In genomic region chr11:63516109-63516508, GRCh38 we compare ENCODE assay signal across 38 cellular contexts. TPM values are rescaled to one million over a fixed set of nuclear protein-coding genes. Genes with fewer than 3 reads are reported as not detected.
"Had no signal": no experiment of that assay in that cellular context is flagged by ENCODE, and none has a peak within 500 bp of the region (broad histone marks: within the 10 kb centered on the region; RNA-seq: fewer than 3 reads in every experiment).

No MANE protein-coding gene starts in this region.

- H3K4me3 Mint-ChIP-seq: activated CD4-positive, alpha-beta memory T cell treated with anti-CD3 and anti-CD28 coated beads for 36 hours; activated CD4-positive, alpha-beta T cell treated with anti-CD3 and anti-CD28 coated beads for 36 hours; activated CD4-positive, alpha-beta T cell treated with anti-CD3 and anti-CD28 coated beads, Interleukin-2, amount 10 ng/mL, durations not matched to agents 24 days and 14 days; activated CD8-positive, alpha-beta memory T cell treated with anti-CD3 and anti-CD28 coated beads, Interleukin-2, amount 10 ng/mL, durations not matched to agents 7 days and 5 days; activated CD8-positive, alpha-beta T cell treated with anti-CD3 and anti-CD28 coated beads, Interleukin-2, amount 10 ng/mL, durations not matched to agents 7 days and 5 days; activated naive CD4-positive, alpha-beta T cell treated with anti-CD3 and anti-CD28 coated beads for 36 hours; activated naive CD4-positive, alpha-beta T cell treated with anti-CD3 and anti-CD28 coated beads, Interleukin-2, amount 50 U/mL, for 24 hours; activated naive CD8-positive, alpha-beta T cell treated with anti-CD3 and anti-CD28 coated beads for 36 hours; activated naive CD8-positive, alpha-beta T cell treated with anti-CD3 and anti-CD28 coated beads, Interleukin-2, amount 50 U/mL, for 24 hours; activated T-helper 1 cell treated with anti-CD3 and anti-CD28 coated beads, Interleukin-12 subunit alpha, Interleukin-12 subunit beta, Interleukin-2, Interleukin-4 antibody, amounts not matched to agents 30 ng/mL and 10 ng/mL and 1 ng/mL, durations not matched to agents 14 hours and 24 hours and 36 hours; brain; dendritic cell treated with granulocyte-macrophage colony-stimulating factor and Interleukin-4, amounts not matched to agents 40 ng/mL and 50 ng/mL, for 4 days; effector memory CD8-positive, alpha-beta T cell had no signal

- H3K9me3 Mint-ChIP-seq: activated CD4-positive, alpha-beta memory T cell treated with anti-CD3 and anti-CD28 coated beads for 36 hours; activated CD4-positive, alpha-beta T cell treated with anti-CD3 and anti-CD28 coated beads, Interleukin-2, amount 10 ng/mL, durations not matched to agents 24 days and 14 days; activated naive CD4-positive, alpha-beta T cell treated with anti-CD3 and anti-CD28 coated beads for 36 hours; activated naive CD4-positive, alpha-beta T cell treated with anti-CD3 and anti-CD28 coated beads, Interleukin-2, amount 50 U/mL, for 24 hours; activated naive CD8-positive, alpha-beta T cell treated with anti-CD3 and anti-CD28 coated beads, Interleukin-2, amount 50 U/mL, for 24 hours; activated T-helper 1 cell treated with anti-CD3 and anti-CD28 coated beads, Interleukin-12 subunit alpha, Interleukin-12 subunit beta, Interleukin-2, Interleukin-4 antibody, amounts not matched to agents 30 ng/mL and 10 ng/mL and 1 ng/mL, durations not matched to agents 14 hours and 24 hours and 36 hours; effector memory CD8-positive, alpha-beta T cell had no signal

- H3K27me3 ChIP-seq: adrenal gland, ascending aorta, breast epithelium, cardiac muscle cell, dorsolateral prefrontal cortex, esophagus muscularis mucosa, foreskin keratinocyte, gastrocnemius medialis, heart left ventricle had no signal

- DNase-seq: activated CD4-positive, alpha-beta memory T cell treated with anti-CD3 and anti-CD28 coated beads for 36 hours; activated CD4-positive, alpha-beta T cell treated with anti-CD3 and anti-CD28 coated beads for 36 hours; activated CD4-positive, alpha-beta T cell treated with anti-CD3 and anti-CD28 coated beads, Interleukin-2, amount 10 ng/mL, durations not matched to agents 24 days and 14 days; activated CD4-positive, CD25-positive, alpha-beta regulatory T cell; activated CD4-positive, CD25-positive, alpha-beta regulatory T cell treated with anti-CD3 and anti-CD28 coated beads, Interleukin-2, amount 50 U/mL, for 72 hours; activated CD8-positive, alpha-beta memory T cell treated with anti-CD3 and anti-CD28 coated beads, Interleukin-2, amount 10 ng/mL, durations not matched to agents 7 days and 5 days; activated CD8-positive, alpha-beta memory T cell treated with anti-CD3 and anti-CD28 coated beads, Interleukin-2, amount 50 U/mL, for 4 hours; activated CD8-positive, alpha-beta T cell treated with anti-CD3 and anti-CD28 coated beads, Interleukin-2, amount 10 ng/mL, durations not matched to agents 7 days and 5 days; activated effector memory CD4-positive, alpha-beta T cell treated with anti-CD3 and anti-CD28 coated beads, Interleukin-2, amount 50 U/mL, for 16 hours; activated naive CD4-positive, alpha-beta T cell treated with anti-CD3 and anti-CD28 coated beads for 36 hours; activated naive CD8-positive, alpha-beta T cell treated with anti-CD3 and anti-CD28 coated beads for 36 hours; activated naive CD8-positive, alpha-beta T cell treated with anti-CD3 and anti-CD28 coated beads, Interleukin-2, amount 50 U/mL, for 24 hours; activated T-cell treated with anti-CD3 and anti-CD28 coated beads, Interleukin-2, amount 50 U/mL, for 1 hour; activated T-cell treated with anti-CD3 and anti-CD28 coated beads, Interleukin-2, amount 50 U/mL, for 48 hours; adrenal gland; amygdala; central memory CD4-positive, alpha-beta T cell; dorsolateral prefrontal cortex; effector memory CD8-positive, alpha-beta T cell; erythroblast; foreskin keratinocyte; gastrocnemius medialis; glutamatergic neuron; heart left ventricle; T-helper 1 cell; T-helper 2 cell had no signal

- H3K27me3 Mint-ChIP-seq: activated CD4-positive, alpha-beta memory T cell treated with anti-CD3 and anti-CD28 coated beads for 36 hours; activated CD4-positive, alpha-beta T cell treated with anti-CD3 and anti-CD28 coated beads for 36 hours; activated CD8-positive, alpha-beta memory T cell treated with anti-CD3 and anti-CD28 coated beads, Interleukin-2, amount 10 ng/mL, durations not matched to agents 7 days and 5 days; activated naive CD4-positive, alpha-beta T cell treated with anti-CD3 and anti-CD28 coated beads, Interleukin-2, amount 50 U/mL, for 24 hours; activated naive CD8-positive, alpha-beta T cell treated with anti-CD3 and anti-CD28 coated beads for 36 hours; activated naive CD8-positive, alpha-beta T cell treated with anti-CD3 and anti-CD28 coated beads, Interleukin-2, amount 50 U/mL, for 24 hours; dendritic cell treated with granulocyte-macrophage colony-stimulating factor and Interleukin-4, amounts not matched to agents 40 ng/mL and 50 ng/mL, for 4 days; effector memory CD8-positive, alpha-beta T cell had no signal

- H3K36me3 ChIP-seq: adrenal gland, ascending aorta, breast epithelium, cardiac muscle cell, esophagus muscularis mucosa, gastrocnemius medialis, heart left ventricle had no signal

- H3K36me3 Mint-ChIP-seq: activated CD4-positive, alpha-beta memory T cell treated with anti-CD3 and anti-CD28 coated beads for 36 hours; activated CD8-positive, alpha-beta memory T cell treated with anti-CD3 and anti-CD28 coated beads, Interleukin-2, amount 10 ng/mL, durations not matched to agents 7 days and 5 days; activated naive CD4-positive, alpha-beta T cell treated with anti-CD3 and anti-CD28 coated beads, Interleukin-2, amount 50 U/mL, for 24 hours; activated naive CD8-positive, alpha-beta T cell treated with anti-CD3 and anti-CD28 coated beads for 36 hours; brain had no signal

- H3K9me3 ChIP-seq: adrenal gland, ascending aorta, breast epithelium, esophagus muscularis mucosa, gastrocnemius medialis, heart left ventricle had no signal

- H3K4me3 ChIP-seq: adrenal gland, ascending aorta, breast epithelium, cardiac muscle cell, coronary artery, dorsolateral prefrontal cortex, esophagus muscularis mucosa, gastrocnemius medialis, heart left ventricle had no signal

- H3K4me1 ChIP-seq: adrenal gland, ascending aorta, breast epithelium, foreskin keratinocyte, heart left ventricle had no signal

- H3K27ac ChIP-seq: adrenal gland, ascending aorta, breast epithelium, cardiac muscle cell, coronary artery, esophagus muscularis mucosa, foreskin keratinocyte, gastrocnemius medialis, heart left ventricle had no signal

- ATAC-seq: activated CD4-positive, alpha-beta T cell treated with anti-CD3 and anti-CD28 coated beads for 36 hours; activated CD8-positive, alpha-beta memory T cell treated with anti-CD3 and anti-CD28 coated beads, Interleukin-2, amount 10 ng/mL, durations not matched to agents 7 days and 5 days; activated CD8-positive, alpha-beta T cell treated with anti-CD3 and anti-CD28 coated beads, Interleukin-2, amount 10 ng/mL, durations not matched to agents 7 days and 5 days; activated naive CD8-positive, alpha-beta T cell treated with anti-CD3 and anti-CD28 coated beads, Interleukin-2, amount 50 U/mL, for 24 hours; effector memory CD8-positive, alpha-beta T cell; foreskin keratinocyte; gastrocnemius medialis; heart left ventricle had no signal

- H3K27ac Mint-ChIP-seq: activated CD4-positive, alpha-beta memory T cell treated with anti-CD3 and anti-CD28 coated beads for 36 hours; activated CD4-positive, alpha-beta T cell treated with anti-CD3 and anti-CD28 coated beads for 36 hours; activated CD4-positive, alpha-beta T cell treated with anti-CD3 and anti-CD28 coated beads, Interleukin-2, amount 10 ng/mL, durations not matched to agents 24 days and 14 days; activated CD8-positive, alpha-beta memory T cell treated with anti-CD3 and anti-CD28 coated beads, Interleukin-2, amount 10 ng/mL, durations not matched to agents 7 days and 5 days; activated CD8-positive, alpha-beta T cell treated with anti-CD3 and anti-CD28 coated beads, Interleukin-2, amount 10 ng/mL, durations not matched to agents 7 days and 5 days; activated naive CD4-positive, alpha-beta T cell treated with anti-CD3 and anti-CD28 coated beads for 36 hours; activated naive CD4-positive, alpha-beta T cell treated with anti-CD3 and anti-CD28 coated beads, Interleukin-2, amount 50 U/mL, for 24 hours; activated naive CD8-positive, alpha-beta T cell treated with anti-CD3 and anti-CD28 coated beads for 36 hours; activated naive CD8-positive, alpha-beta T cell treated with anti-CD3 and anti-CD28 coated beads, Interleukin-2, amount 50 U/mL, for 24 hours; activated T-helper 1 cell treated with anti-CD3 and anti-CD28 coated beads, Interleukin-12 subunit alpha, Interleukin-12 subunit beta, Interleukin-2, Interleukin-4 antibody, amounts not matched to agents 30 ng/mL and 10 ng/mL and 1 ng/mL, durations not matched to agents 14 hours and 24 hours and 36 hours; activated T-helper 2 cell treated with anti-CD3 and anti-CD28 coated beads, Interferon-gamma antibody, Interleukin-2, Interleukin-4, amounts not matched to agents 10 μg/mL and 5 μg/mL and 100 μg/mL, durations not matched to agents 14 hours and 24 hours and 36 hours; brain; dendritic cell treated with granulocyte-macrophage colony-stimulating factor and Interleukin-4, amounts not matched to agents 40 ng/mL and 50 ng/mL, for 4 days had no signal

RNA-seq across cellular contexts. Expression of gene LGALS12, which starts 10.2 kb away (rescaled TPM):
- total RNA-seq: activated CD4-positive, alpha-beta memory T cell treated with anti-CD3 and anti-CD28 coated beads for 36 hours; activated CD4-positive, alpha-beta T cell treated with anti-CD3 and anti-CD28 coated beads for 36 hours; activated CD4-positive, alpha-beta T cell treated with anti-CD3 and anti-CD28 coated beads, Interleukin-2, amount 10 ng/mL, durations not matched to agents 24 days and 14 days; activated CD8-positive, alpha-beta memory T cell treated with anti-CD3 and anti-CD28 coated beads for 36 hours; activated CD8-positive, alpha-beta T cell treated with anti-CD3 and anti-CD28 coated beads, Interleukin-2, amount 10 ng/mL, durations not matched to agents 7 days and 5 days; activated naive CD4-positive, alpha-beta T cell treated with anti-CD3 and anti-CD28 coated beads for 36 hours; activated naive CD8-positive, alpha-beta T cell treated with anti-CD3 and anti-CD28 coated beads for 36 hours; activated T-helper 1 cell treated with anti-CD3 and anti-CD28 coated beads, Interleukin-12 subunit alpha, Interleukin-12 subunit beta, Interleukin-2, Interleukin-4 antibody, amounts not matched to agents 30 ng/mL and 10 ng/mL and 1 ng/mL, durations not matched to agents 14 hours and 24 hours and 36 hours; ascending aorta; cardiac muscle cell; cerebellum; esophagus muscularis mucosa; foreskin keratinocyte had no signal
- polyA plus RNA-seq: cardiac muscle cell, foreskin keratinocyte had no signal

RNA-seq across cellular contexts. Expression of gene PLAAT4, which starts 20.5 kb away (rescaled TPM):
- total RNA-seq: cardiac muscle cell had no signal
- polyA plus RNA-seq: cardiac muscle cell had no signal

RNA-seq across cellular contexts. Expression of gene PLAAT5, which starts 25.1 kb away (rescaled TPM):
- total RNA-seq: activated CD4-positive, alpha-beta T cell treated with anti-CD3 and anti-CD28 coated beads, Interleukin-2, amount 10 ng/mL, durations not matched to agents 24 days and 14 days; activated naive CD4-positive, alpha-beta T cell treated with anti-CD3 and anti-CD28 coated beads for 36 hours; activated T-helper 1 cell treated with anti-CD3 and anti-CD28 coated beads, Interleukin-12 subunit alpha, Interleukin-12 subunit beta, Interleukin-2, Interleukin-4 antibody, amounts not matched to agents 30 ng/mL and 10 ng/mL and 1 ng/mL, durations not matched to agents 14 hours and 24 hours and 36 hours; foreskin keratinocyte had no signal
- polyA plus RNA-seq: cardiac muscle cell, foreskin keratinocyte had no signal

RNA-seq across cellular contexts. Expression of gene PLAAT2, which starts 47.1 kb away (rescaled TPM):
- total RNA-seq: activated CD4-positive, alpha-beta T cell treated with anti-CD3 and anti-CD28 coated beads for 36 hours; activated CD4-positive, alpha-beta T cell treated with anti-CD3 and anti-CD28 coated beads, Interleukin-2, amount 10 ng/mL, durations not matched to agents 24 days and 14 days; activated naive CD4-positive, alpha-beta T cell treated with anti-CD3 and anti-CD28 coated beads for 36 hours; activated T-helper 1 cell treated with anti-CD3 and anti-CD28 coated beads, Interleukin-12 subunit alpha, Interleukin-12 subunit beta, Interleukin-2, Interleukin-4 antibody, amounts not matched to agents 30 ng/mL and 10 ng/mL and 1 ng/mL, durations not matched to agents 14 hours and 24 hours and 36 hours; activated T-helper 2 cell treated with anti-CD3 and anti-CD28 coated beads, Interferon-gamma antibody, Interleukin-2, Interleukin-4, amounts not matched to agents 10 μg/mL and 5 μg/mL and 100 μg/mL, durations not matched to agents 14 hours and 24 hours and 36 hours; adrenal gland; ascending aorta; cardiac muscle cell; cerebellum; esophagus muscularis mucosa; foreskin keratinocyte; gastrocnemius medialis had no signal
- polyA plus RNA-seq: cardiac muscle cell had no signal
